ENCODE assay signal across 24 cellular contexts in genomic region chr13:41182231-41182630, GRCh38. TPM values are rescaled to one million over a fixed set of nuclear protein-coding genes. Genes with fewer than 3 reads are reported as not detected.
DNase-seq lines count a peak whose midpoint lies in the region; ATAC-seq, FAIRE-seq and TF ChIP-seq lines count a peak whose summit lies in the region.
"Had no signal": no experiment of that assay in that cellular context is flagged by ENCODE, and none has a peak within 500 bp of the region (broad histone marks: within the 10 kb centered on the region; RNA-seq: fewer than 3 reads in every experiment).

No MANE protein-coding gene starts in this region.

- H3K36me3 ChIP-seq in RWPE2 (ENCODE audit: low read depth) = no peaks in the 10 kb centered on the region
- H3K36me3 ChIP-seq in keratinocyte (ENCODE audit: control insufficient read depth in 2 of 2, extremely low read depth in 1 of 2, insufficient read depth in 2 of 2, low read length in 2 of 2) = no peaks in the 10 kb centered on the region
- H3K36me3 ChIP-seq: BE2C had no signal

- H3K27me3 ChIP-seq in RWPE2 (ENCODE audit: insufficient read depth, poor library complexity, severe bottlenecking) = no peaks in the 10 kb centered on the region
- H3K27me3 ChIP-seq in keratinocyte (ENCODE audit: control insufficient read depth, extremely low read depth, insufficient read depth, low read length) = no peaks in the 10 kb centered on the region
- H3K27me3 ChIP-seq: BE2C; BLaER1 treated with 17β-estradiol and CSF1 and Interleukin-3, amounts not matched to agents 10 nM and 100 nM had no signal

- peak; percentile 75 for ATAC-seq in RWPE2 (ENCODE audit: low read depth)
- ATAC-seq in HG02610 (IDR thresholded peaks at IDR 0.05; ENCODE audit: unreplicated experiment) = no peak
- ATAC-seq: A549 had no signal

- H3K4me3 ChIP-seq in RWPE2 (ENCODE audit: severe bottlenecking) = no peak overlapping the region
- H3K4me3 ChIP-seq in epithelial cell of esophagus (ENCODE audit: low read length) = no peak overlapping the region
- H3K4me3 ChIP-seq in keratinocyte (ENCODE audit: control insufficient read depth in 2 of 3, extremely low read depth in 1 of 3, insufficient read depth in 2 of 3, low read depth in 1 of 3, low read length in 3 of 3) = no peak overlapping the region
- H3K4me3 ChIP-seq: A549; BLaER1 treated with 17β-estradiol and CSF1 and Interleukin-3, amounts not matched to agents 10 nM and 100 nM had no signal

- dilution Hi-C loops in keratinocyte (cut with MboI; ENCODE audit: extremely low pct_ligation_motif_present, low sequenced_read_pairs) = no loop called here

- H2AFZ ChIP-seq in keratinocyte (ENCODE audit: control insufficient read depth, low read length) = no peak overlapping the region

- DNase-seq in HPDE6-E6E7 (ENCODE audit: extremely low spot score) (peak; percentile 4), RWPE2 (ENCODE audit: low spot score) (no peak), epithelial cell of esophagus (ENCODE audit: low read depth) (peak; percentile 85), keratinocyte (ENCODE audit: low read depth, low spot score) (no peak), HT-29 (ENCODE audit: low spot score) (no peak), COLO829 (ENCODE audit: low spot score) (no peak)
- DNase-seq: 8988T; ACHN; AML-193; BE2C; Calu3; CD4-positive, alpha-beta T cell; CD8-positive, alpha-beta memory T cell; COR-L47; DMS53; DMS79 treated with DMSO at 0.1 percent for 48 hours; GF-D8; H7; HCEC 1CT had no signal

- no peaks in the 10 kb centered on the region for H3K79me2 ChIP-seq in keratinocyte (ENCODE audit: control insufficient read depth, insufficient read depth, low read length)

- peak; percentile 44 for FAIRE-seq in keratinocyte (lab: Jason Lieb, UNC)
- FAIRE-seq: A549, GM12891, H1 had no signal

- TF ChIP-seq CTCF in RWPE2 (IDR thresholded peaks at IDR 0.05; ENCODE audit: poor library complexity, severe bottlenecking) (no peak), epithelial cell of esophagus (IDR thresholded peaks at IDR 0.05; ENCODE audit: insufficient read depth, low read depth, low read length, missing control alignments) (no peak), keratinocyte (optimal IDR thresholded peaks at IDR 0.05 in 1 of 3, IDR thresholded peaks at IDR 0.05 in 1 of 3, conservative IDR thresholded peaks at IDR 0.05 in 1 of 3; ENCODE audit: extremely low read depth in 1 of 3, insufficient read depth in 2 of 3, low read length in 3 of 3) (no peak)

- H3K9me1 ChIP-seq in keratinocyte (ENCODE audit: control insufficient read depth, extremely low read depth, insufficient read depth, low read length) = no peaks in the 10 kb centered on the region

- H3K9me3 ChIP-seq in RWPE2 (ENCODE audit: severe bottlenecking) = no peaks in the 10 kb centered on the region
- H3K9me3 ChIP-seq in keratinocyte (ENCODE audit: control insufficient read depth, low read depth, low read length) = no peaks in the 10 kb centered on the region
- H3K9me3 ChIP-seq: A549, BE2C had no signal

- no peak overlapping the region for H3K9ac ChIP-seq in keratinocyte (ENCODE audit: control insufficient read depth, extremely low read depth, insufficient read depth, low read length)
- H3K9ac ChIP-seq: BLaER1 treated with 17β-estradiol and CSF1 and Interleukin-3, amounts not matched to agents 10 nM and 100 nM had no signal

- H3K27ac ChIP-seq in RWPE2 (ENCODE audit: poor library complexity, severe bottlenecking) (peak overlapping the region; percentile 28), keratinocyte (ENCODE audit: control insufficient read depth, insufficient read depth, low read length) (no peak overlapping the region)
- H3K27ac ChIP-seq: A549; BLaER1 treated with 17β-estradiol and CSF1 and Interleukin-3, amounts not matched to agents 10 nM and 100 nM had no signal

- H4K20me1 ChIP-seq in keratinocyte (ENCODE audit: control insufficient read depth, extremely low read depth, insufficient read depth, low read length) = no peaks in the 10 kb centered on the region
- H4K20me1 ChIP-seq: BLaER1 treated with 17β-estradiol and CSF1 and Interleukin-3, amounts not matched to agents 10 nM and 100 nM had no signal

- H3K4me1 ChIP-seq in RWPE2 (ENCODE audit: insufficient read depth, poor library complexity, severe bottlenecking) (peaks cover 14% of the 10 kb centered on the region), keratinocyte (ENCODE audit: control insufficient read depth, extremely low read depth, insufficient read depth, low read length) (peaks cover 13% of the 10 kb centered on the region)
- H3K4me1 ChIP-seq: BE2C; BLaER1 treated with 17β-estradiol and CSF1 and Interleukin-3, amounts not matched to agents 10 nM and 100 nM had no signal

- H3K4me2 ChIP-seq in keratinocyte (ENCODE audit: control insufficient read depth, extremely low read depth, insufficient read depth, low read depth, low read length) = no peak overlapping the region
- H3K4me2 ChIP-seq: A549; BLaER1 treated with 17β-estradiol and CSF1 and Interleukin-3, amounts not matched to agents 10 nM and 100 nM had no signal

RNA-seq across cellular contexts. Expression of gene KBTBD7, which starts 12.1 kb away (rescaled TPM):
- 2.8 to 3.4 TPM (median 3.2 TPM) in 3 replicates for polyA plus RNA-seq in keratinocyte
- polyA plus RNA-seq in keratinocyte (2011; ENCODE audit: low read depth) = 0.82 TPM
- polyA plus RNA-seq in keratinocyte (2011; cell fraction: cytosol; rRNA removed) = 1.4 and 2.3 TPM in 2 replicates
- polyA plus RNA-seq in keratinocyte (2011; cell fraction: nucleus; rRNA removed) = 3.0 and 3.9 TPM in 2 replicates
- polyA plus RNA-seq in keratinocyte (2012; ENCODE audit: low replicate concordance) = 1.7 and 2.6 TPM in 2 replicates
- 4.3 to 11.4 TPM (median 9.8 TPM) in 3 replicates for polyA minus RNA-seq in keratinocyte
- 4.2 TPM for polyA minus RNA-seq in keratinocyte (2011; cell fraction: cytosol; rRNA and poly(A)+ RNA removed)
- polyA minus RNA-seq in keratinocyte (2011; cell fraction: nucleus; rRNA and poly(A)+ RNA removed) = 6.1 and 8.2 TPM in 2 replicates
- 6.3 and 7.4 TPM in 2 replicates for total RNA-seq in HT-29 (2014; rRNA removed; shearing (Covaris generic))

RNA-seq across cellular contexts. Expression of gene KBTBD6, which starts 49.6 kb away (rescaled TPM):
- 4.1 to 4.9 TPM (median 4.7 TPM) in 3 replicates for polyA plus RNA-seq in keratinocyte
- polyA plus RNA-seq in keratinocyte (2011; ENCODE audit: low read depth) = 1.6 TPM
- polyA plus RNA-seq in keratinocyte (2011; cell fraction: cytosol; rRNA removed) = 2.1 and 3.3 TPM in 2 replicates
- 4.8 and 5.5 TPM in 2 replicates for polyA plus RNA-seq in keratinocyte (2011; cell fraction: nucleus; rRNA removed)
- polyA plus RNA-seq in keratinocyte (2012; ENCODE audit: low replicate concordance) = 2.7 and 5.5 TPM in 2 replicates
- polyA minus RNA-seq in keratinocyte = 8.9 to 14.3 TPM (median 11.4 TPM) in 3 replicates
- 7.5 TPM for polyA minus RNA-seq in keratinocyte (2011; cell fraction: cytosol; rRNA and poly(A)+ RNA removed)
- polyA minus RNA-seq in keratinocyte (2011; cell fraction: nucleus; rRNA and poly(A)+ RNA removed) = 9.5 and 12.9 TPM in 2 replicates
- 5.6 and 5.8 TPM in 2 replicates for total RNA-seq in HT-29 (2014; rRNA removed; shearing (Covaris generic))

Comparison
In these comparisons a context has a peak if more than half of its experiments do, and no peak if none do; other contexts are left out.
1. DNase-seq: peak in HPDE6-E6E7 (single experiment) and epithelial cell of esophagus (single experiment); none in RWPE2 (single experiment), keratinocyte (single experiment), HT-29 (single experiment) and COLO829 (single experiment).